Comparison of ENCODE assay signal across 30 cellular contexts in genomic region chr2:17483496-17483895, GRCh38. TPM values are rescaled to one million over a fixed set of nuclear protein-coding genes. Genes with fewer than 3 reads are reported as not detected.
DNase-seq lines count a peak whose midpoint lies in the region; ATAC-seq, FAIRE-seq and TF ChIP-seq lines count a peak whose summit lies in the region.
"Had no signal": no experiment of that assay in that cellular context is flagged by ENCODE, and none has a peak within 500 bp of the region (broad histone marks: within the 10 kb centered on the region; RNA-seq: fewer than 3 reads in every experiment).

No MANE protein-coding gene starts in this region.

- TF ChIP-seq EP300 in HepG2 (IDR thresholded peaks at IDR 0.05; ENCODE audit: low read depth in 2 of 2, low read length in 2 of 2) (no peak), HepG2 (CRISPR knock-in tag; IDR thresholded peaks at IDR 0.05; ENCODE audit: borderline replicate concordance) (no peak), tibial nerve (IDR thresholded peaks at IDR 0.05) (no peak)

- no peak for DNase-seq in HepG2 (ENCODE audit: low spot score)
- DNase-seq in right lobe of liver = no peak
- DNase-seq in IMR-90 = no peak
- DNase-seq in trophoblast cell = peak; percentile 0 to 65
- DNase-seq in tibial nerve (ENCODE audit: low spot score in 2 of 2) = no peak
- no peak for DNase-seq in SKM-1 treated with dmso at 0.1 percent for 144 hours (lab: John Stamatoyannopoulos, UW; ENCODE audit: unreplicated experiment)
- DNase-seq: ACHN; BE2C; C1 segment of cervical spinal cord; CD4-positive, alpha-beta memory T cell; CD4-positive, CD25-positive, alpha-beta regulatory T cell; CD8-positive, alpha-beta memory T cell; COR-L47; DMS 273 treated with DMSO at 0.1 percent for 48 hours; DMS153; DMS53; DMS79; DND-41; EL; GDM1 had no signal

- no peak overlapping the region for H3K4ac ChIP-seq in IMR-90 (ENCODE audit: low read depth, low read length)
- H3K4ac ChIP-seq in trophoblast cell (ENCODE audit: low read depth, low read length) = no peak overlapping the region

- H3K9me3 ChIP-seq in HepG2 (ENCODE audit: low read length) (no peaks in the 10 kb centered on the region), right lobe of liver (no peaks in the 10 kb centered on the region), IMR-90 (ENCODE audit: control insufficient read depth, insufficient read depth, low read length) (no peaks in the 10 kb centered on the region), trophoblast cell (ENCODE audit: insufficient read depth, low read depth, low read length) (no peaks in the 10 kb centered on the region), tibial nerve (no peaks in the 10 kb centered on the region)
- H3K9me3 ChIP-seq: BE2C, BLaER1 had no signal

- 94% methylated on average over 1 of the region's 1 CpG for WGBS in HepG2 (ENCODE audit: low lambda C conversion rate)
- 62% methylated on average over 1 of the region's 1 CpG for WGBS in right lobe of liver (ENCODE audit: insufficient coverage, low coverage, low lambda C conversion rate, missing lambda C conversion rate)
- WGBS in IMR-90 (ENCODE audit: extremely low coverage in 2 of 2, insufficient read length in 1 of 2), 2 experiments = no CpG with 5 or more reads among the region's 1 CpG
- no CpG with 5 or more reads among the region's 1 CpG for WGBS in trophoblast cell (ENCODE audit: extremely low coverage, insufficient coverage, insufficient read length)
- 65 to 83% methylated on average over 1 of the region's 1 CpG for WGBS in tibial nerve, 2 donors

- no peak overlapping the region for H3K14ac ChIP-seq in IMR-90 (replicated peaks; ENCODE audit: low read depth, low read length)
- no peak overlapping the region for H3K14ac ChIP-seq in trophoblast cell (ENCODE audit: low read length)

- H3K9ac ChIP-seq in HepG2 (ENCODE audit: insufficient read depth, low read depth, low read length) (no peak overlapping the region), IMR-90 (ENCODE audit: low read depth, low read length) (no peak overlapping the region), trophoblast cell (ENCODE audit: low read length) (no peak overlapping the region)
- H3K9ac ChIP-seq: BLaER1 had no signal

- H3K79me1 ChIP-seq in IMR-90 (ENCODE audit: low read depth in 1 of 2, low read length in 2 of 2) (no peaks in the 10 kb centered on the region), trophoblast cell (ENCODE audit: low read length) (no peaks in the 10 kb centered on the region)

- no peak for TF ChIP-seq POLR2A in HepG2 (IDR thresholded peaks at IDR 0.05; ENCODE audit: insufficient read depth in 1 of 2, low read depth in 2 of 2, low read length in 2 of 2)
- no peak for TF ChIP-seq POLR2A in right lobe of liver (IDR thresholded peaks at IDR 0.05)
- no peak for TF ChIP-seq POLR2A in IMR-90 (IDR thresholded peaks at IDR 0.05; ENCODE audit: low read depth, low read length)
- no peak for TF ChIP-seq POLR2A in tibial nerve (IDR thresholded peaks at IDR 0.05)

- intact Hi-C loops in HepG2 (cut with micrococcal nuclease; ENCODE audit: unreplicated experiment) (no loop called here), right lobe of liver (cut with DNase I) (no loop called here), IMR-90 (cut with micrococcal nuclease) (no loop called here)

- dilution Hi-C loops in IMR-90 (cut with HindIII; ENCODE audit: low sequenced_read_pairs, unreplicated experiment) = no loop called here

- H2BK20ac ChIP-seq in IMR-90 (ENCODE audit: low read depth, low read length) = no peak overlapping the region

- no peak overlapping the region for H2BK12ac ChIP-seq in trophoblast cell (ENCODE audit: low read length)

- no peak overlapping the region for H2AK9ac ChIP-seq in IMR-90 (replicated peaks; ENCODE audit: low read depth, low read length, poor library complexity)

- H3K36me3 ChIP-seq in HepG2 (replicated peaks in 1 of 2; ENCODE audit: control insufficient read depth in 1 of 2, insufficient read depth in 2 of 2, low read length in 2 of 2) (no peaks in the 10 kb centered on the region), right lobe of liver (no peaks in the 10 kb centered on the region), IMR-90 (ENCODE audit: control insufficient read depth, insufficient read depth, low read length) (no peaks in the 10 kb centered on the region), trophoblast cell (ENCODE audit: control insufficient read depth in 1 of 2, insufficient read depth in 2 of 2, low read length in 2 of 2) (no peaks in the 10 kb centered on the region), tibial nerve (no peaks in the 10 kb centered on the region)
- H3K36me3 ChIP-seq: BE2C, BLaER1 had no signal

- no peaks in the 10 kb centered on the region for H3K27me3 ChIP-seq in HepG2 (ENCODE audit: control insufficient read depth in 1 of 2, insufficient read depth in 2 of 2, low read length in 2 of 2)
- H3K27me3 ChIP-seq in right lobe of liver = no peaks in the 10 kb centered on the region
- no peaks in the 10 kb centered on the region for H3K27me3 ChIP-seq in IMR-90 (ENCODE audit: control insufficient read depth, insufficient read depth, low read length)
- H3K27me3 ChIP-seq in trophoblast cell (ENCODE audit: insufficient read depth, low read length) = no peaks in the 10 kb centered on the region
- no peaks in the 10 kb centered on the region for H3K27me3 ChIP-seq in tibial nerve
- H3K27me3 ChIP-seq: BE2C, BLaER1 had no signal

- H2BK5ac ChIP-seq in IMR-90 (ENCODE audit: low read depth, low read length, poor library complexity, severe bottlenecking) (no peak overlapping the region), trophoblast cell (ENCODE audit: low read depth, low read length, poor library complexity) (no peak overlapping the region)

- no peak overlapping the region for H3K23ac ChIP-seq in IMR-90 (ENCODE audit: low read depth, low read length)
- H3K23ac ChIP-seq in trophoblast cell (ENCODE audit: low read length) = no peak overlapping the region

- H2BK15ac ChIP-seq in IMR-90 (ENCODE audit: low read depth, low read length) = no peak overlapping the region

- no peak overlapping the region for H2AFZ ChIP-seq in HepG2 (ENCODE audit: low read length)
- H2AFZ ChIP-seq in IMR-90 (replicated peaks; ENCODE audit: low read length, poor library complexity) = no peak overlapping the region
- H2AFZ ChIP-seq in trophoblast cell (ENCODE audit: insufficient read depth, low read length, poor library complexity) = no peak overlapping the region

- no peak for TF ChIP-seq RAD21 in HepG2 (CRISPR knock-in tag; IDR thresholded peaks at IDR 0.05)
- no peak for TF ChIP-seq RAD21 in IMR-90 (IDR thresholded peaks at IDR 0.05; ENCODE audit: low read length)

- H2BK120ac ChIP-seq in IMR-90 (ENCODE audit: low read depth, low read length) (no peak overlapping the region), trophoblast cell (ENCODE audit: insufficient read depth, low read length, poor library complexity) (no peak overlapping the region)

- POLR2A ChIA-PET in HepG2 (lab: Yijun Ruan, JAX) = interaction anchor here (0.8 kb wide), 1 partner anchor 57 kb away, joined by 4 read pairs; the partner anchor contains the start of gene VSNL1
- POLR2A ChIA-PET in IMR-90 (lab: Charles Lee; ENCODE audit: unreplicated experiment) = no interaction called here

- H2AK5ac ChIP-seq in IMR-90 (ENCODE audit: low read depth, low read length) = no peak overlapping the region
- H2AK5ac ChIP-seq in trophoblast cell (ENCODE audit: low read length) = no peak overlapping the region

- TF ChIP-seq CTCF in HepG2 (CRISPR knock-in tag; IDR thresholded peaks at IDR 0.05) = no peak
- no peak for TF ChIP-seq CTCF in right lobe of liver (IDR thresholded peaks at IDR 0.05)
- TF ChIP-seq CTCF in IMR-90 (conservative IDR thresholded peaks at IDR 0.05; ENCODE audit: low read depth, low read length) = no peak
- TF ChIP-seq CTCF in tibial nerve (IDR thresholded peaks at IDR 0.05) = no peak

- no peak for FAIRE-seq in HepG2 (lab: Jason Lieb, UNC)
- FAIRE-seq: GM12878, GM12892, GM18507 had no signal

- no peaks in the 10 kb centered on the region for H4K20me1 ChIP-seq in HepG2 (ENCODE audit: insufficient read depth, low read length)
- H4K20me1 ChIP-seq in IMR-90 (ENCODE audit: insufficient read depth, low read length) = no peaks in the 10 kb centered on the region
- H4K20me1 ChIP-seq: BLaER1 had no signal

- no peak overlapping the region for H4K5ac ChIP-seq in IMR-90 (ENCODE audit: low read depth, low read length)

- H4K8ac ChIP-seq in IMR-90 (ENCODE audit: low read depth in 2 of 2, low read length in 2 of 2) = no peak overlapping the region
- no peak overlapping the region for H4K8ac ChIP-seq in trophoblast cell (ENCODE audit: low read depth, low read length)

- in situ Hi-C loops in HepG2 (cut with HindIII; ENCODE audit: extremely low pct_ligation_motif_present, low pct_unique_long_range_greater_than_20kb) = loop anchor here (5.0 kb wide), 1 partner anchor 34 kb away; the partner anchor contains the start of gene RAD51AP2
- in situ Hi-C loops in IMR-90 (cut with MboI; ENCODE audit: low sequenced_read_pairs) = no loop called here

- H3K4me2 ChIP-seq in HepG2 (ENCODE audit: low read depth, low read length) (no peak overlapping the region), IMR-90 (ENCODE audit: low read depth, low read length) (no peak overlapping the region), trophoblast cell (ENCODE audit: low read length) (no peak overlapping the region)
- H3K4me2 ChIP-seq: BLaER1 had no signal

- no peak overlapping the region for H4K12ac ChIP-seq in trophoblast cell (ENCODE audit: low read depth, low read length)

- CTCF ChIA-PET in HepG2 (lab: Yijun Ruan, JAX; ENCODE audit: low intra/inter-chr PET ratio, low total read pairs) (no interaction called here), IMR-90 (lab: Yijun Ruan, JAX) (no interaction called here)

- H3K18ac ChIP-seq in IMR-90 (ENCODE audit: low read depth, low read length) (no peak overlapping the region), trophoblast cell (ENCODE audit: low read length) (no peak overlapping the region)

- H3K4me3 ChIP-seq in HepG2 (replicated peaks in 1 of 3; ENCODE audit: insufficient read depth in 1 of 3, low read depth in 2 of 3, low read length in 3 of 3) (no peak overlapping the region), right lobe of liver (no peak overlapping the region), IMR-90 (ENCODE audit: insufficient read depth, low read depth, low read length) (no peak overlapping the region), trophoblast cell (ENCODE audit: low read depth, low read length) (no peak overlapping the region), tibial nerve (no peak overlapping the region)
- H3K4me3 ChIP-seq: BLaER1, GM12878 had no signal

- H3K4me1 ChIP-seq in HepG2 (ENCODE audit: insufficient read depth, low read length) = peaks cover 51% of the 10 kb centered on the region
- H3K4me1 ChIP-seq in right lobe of liver = peaks cover 0 to 12% (median 1%) of the 10 kb centered on the region in 4 donors
- no peaks in the 10 kb centered on the region for H3K4me1 ChIP-seq in IMR-90 (ENCODE audit: control insufficient read depth, insufficient read depth, low read length)
- H3K4me1 ChIP-seq in trophoblast cell (ENCODE audit: control insufficient read depth in 1 of 2, insufficient read depth in 2 of 2, low read length in 2 of 2) = no peaks in the 10 kb centered on the region
- H3K4me1 ChIP-seq in tibial nerve = no peaks in the 10 kb centered on the region
- H3K4me1 ChIP-seq: BE2C, BLaER1 had no signal

- no peak overlapping the region for H3K27ac ChIP-seq in HepG2 (ENCODE audit: extremely low read length, insufficient read depth, low read length)
- no peak overlapping the region for H3K27ac ChIP-seq in right lobe of liver
- H3K27ac ChIP-seq in IMR-90 (ENCODE audit: insufficient read depth, low read length) = no peak overlapping the region
- H3K27ac ChIP-seq in trophoblast cell (ENCODE audit: low read depth, low read length) = no peak overlapping the region
- no peak overlapping the region for H3K27ac ChIP-seq in tibial nerve
- H3K27ac ChIP-seq: 22Rv1, BLaER1 had no signal

- H3K9me1 ChIP-seq in IMR-90 (ENCODE audit: insufficient read depth, low read length) = no peaks in the 10 kb centered on the region

- H3K79me2 ChIP-seq in HepG2 (ENCODE audit: insufficient read depth, low read length) (no peaks in the 10 kb centered on the region), trophoblast cell (ENCODE audit: control insufficient read depth, insufficient read depth, low read length, poor library complexity) (no peaks in the 10 kb centered on the region)

- H4K91ac ChIP-seq in IMR-90 (ENCODE audit: insufficient read depth, low read depth, low read length) (no peak overlapping the region), trophoblast cell (ENCODE audit: low read depth, low read length) (no peak overlapping the region)

- ATAC-seq in HepG2 (no peak), right lobe of liver (no peak), IMR-90 (ENCODE audit: low read depth) (no peak)
- ATAC-seq: GM12878 had no signal

- no TSS peak for BruUV-seq in HepG2 (replicated peaks; lab: Mats Ljungman, UMichigan)
- no TSS peak for BruUV-seq in IMR-90 (replicated peaks; lab: Mats Ljungman, UMichigan)

- H3K56ac ChIP-seq in IMR-90 (ENCODE audit: extremely low read depth, insufficient read depth, low read length) = no peak overlapping the region

RNA-seq across cellular contexts. Expression of gene RAD51AP2, which starts 34.7 kb away (rescaled TPM):
- total RNA-seq in HepG2 (2016; rRNA removed; fragmentation: Illumina TruSeq; extraction: Trizol) (0.07 and 0.11 TPM in 2 replicates), right lobe of liver (under 1 TPM in 3 of 6 experiments, not detected in 3; 0.12 to 0.31 (median 0.22) TPM), IMR-90 (2012; rRNA removed) (not detected in 2 replicates), tibial nerve (not detected)
- not detected in 2 replicates for total RNA-seq in HepG2 (2016; cell fraction: cytosol; rRNA removed; fragmentation: Illumina TruSeq; extraction: Trizol; ENCODE audit: low read depth)
- 0.06 and 0.07 TPM in 2 replicates for total RNA-seq in HepG2 (2016; cell fraction: insoluble cytoplasmic fraction; rRNA removed; fragmentation: Illumina TruSeq; extraction: Trizol)
- total RNA-seq in HepG2 (2016; cell fraction: membrane; rRNA removed; fragmentation: Illumina TruSeq; extraction: Trizol) = 0.06 and 0.07 TPM in 2 replicates
- 0.25 and 0.34 TPM in 2 replicates for total RNA-seq in HepG2 (2016; cell fraction: nucleus; rRNA removed; fragmentation: Illumina TruSeq; extraction: Trizol)
- polyA plus RNA-seq in HepG2 (2011; rRNA removed) (0.05 and 0.12 TPM in 2 replicates), IMR-90 (2012; rRNA removed) (not detected in 2 replicates)
- polyA plus RNA-seq in HepG2 (2011; cell fraction: cytosol; rRNA removed) = 0.03 TPM in 1 of 2 replicates, not detected in the other
- 0.23 and 0.24 TPM in 2 replicates for polyA plus RNA-seq in HepG2 (2011; cell fraction: nucleus; rRNA removed)
- 0.15 and 0.21 TPM in 2 replicates for polyA plus RNA-seq in HepG2 (2012)
- polyA plus RNA-seq in HepG2 (2016; cell fraction: cytosol; fragmentation: Illumina TruSeq; extraction: Trizol; ENCODE audit: low read depth) = not detected in 2 replicates
- 0.12 TPM in 1 of 2 replicates, not detected in the other for polyA plus RNA-seq in HepG2 (2016; cell fraction: insoluble cytoplasmic fraction; fragmentation: Illumina TruSeq; extraction: Trizol; ENCODE audit: low read depth)
- polyA plus RNA-seq in HepG2 (2016; cell fraction: membrane; fragmentation: Illumina TruSeq; extraction: Trizol; ENCODE audit: low read depth) = 0.03 TPM in 1 of 2 replicates, not detected in the other
- polyA plus RNA-seq in HepG2 (2016; cell fraction: nucleus; fragmentation: Illumina TruSeq; extraction: Trizol; ENCODE audit: insufficient read depth, low read depth) = 0.59 and 0.79 TPM in 2 replicates
- polyA minus RNA-seq in HepG2 (2011; rRNA and poly(A)+ RNA removed; ENCODE audit: low replicate concordance) = not detected in 2 replicates
- not detected in 2 replicates for polyA minus RNA-seq in HepG2 (2011; cell fraction: cytosol; rRNA and poly(A)+ RNA removed)
- 0.77 and 1.1 TPM in 2 replicates for polyA minus RNA-seq in HepG2 (2011; cell fraction: nucleus; rRNA and poly(A)+ RNA removed)
- polyA plus RNA-seq in IMR-90 (2012; cell fraction: cytosol; rRNA removed) = not detected in 2 replicates
- polyA plus RNA-seq in IMR-90 (2012; cell fraction: nucleus; rRNA removed; ENCODE audit: low replicate concordance) = not detected in 2 replicates
- 0.03 and 0.05 TPM in 2 replicates for polyA plus RNA-seq in trophoblast cell (2013)
- total RNA-seq: CD4-positive, alpha-beta memory T cell; CD4-positive, CD25-positive, alpha-beta regulatory T cell; CD8-positive, alpha-beta memory T cell; Daoy; G401 had no signal
- polyA plus RNA-seq: AG04450; CD14-positive monocyte; CD4-positive, alpha-beta memory T cell; CD4-positive, CD25-positive, alpha-beta regulatory T cell; CD8-positive, alpha-beta memory T cell had no signal

RNA-seq across cellular contexts. Expression of gene VSNL1, which starts 57.0 kb away (rescaled TPM):
- total RNA-seq in HepG2 (2016; rRNA removed; fragmentation: Illumina TruSeq; extraction: Trizol) (63.2 and 103 TPM in 2 replicates), right lobe of liver (10 to 100 TPM in 1 of 6 experiments, 1 to 10 TPM in 5; 2.1 to 12.1 (median 4.3) TPM), IMR-90 (2012; rRNA removed) (0.28 and 0.36 TPM in 2 replicates), tibial nerve (1 to 10 TPM in 1 of 4 donors, under 1 TPM in 1, not detected in 2; 0.63 to 1.2 TPM)
- total RNA-seq in HepG2 (2016; cell fraction: cytosol; rRNA removed; fragmentation: Illumina TruSeq; extraction: Trizol; ENCODE audit: low read depth) = 11.8 and 12.1 TPM in 2 replicates
- 61.2 and 118 TPM in 2 replicates for total RNA-seq in HepG2 (2016; cell fraction: insoluble cytoplasmic fraction; rRNA removed; fragmentation: Illumina TruSeq; extraction: Trizol)
- 28.5 and 29.9 TPM in 2 replicates for total RNA-seq in HepG2 (2016; cell fraction: membrane; rRNA removed; fragmentation: Illumina TruSeq; extraction: Trizol)
- total RNA-seq in HepG2 (2016; cell fraction: nucleus; rRNA removed; fragmentation: Illumina TruSeq; extraction: Trizol) = 32.8 and 35.9 TPM in 2 replicates
- polyA plus RNA-seq in HepG2 (2011; rRNA removed) (62.8 and 95.9 TPM in 2 replicates), IMR-90 (2012; rRNA removed) (0.24 and 0.32 TPM in 2 replicates)
- 80.4 and 85.1 TPM in 2 replicates for polyA plus RNA-seq in HepG2 (2011; cell fraction: cytosol; rRNA removed)
- polyA plus RNA-seq in HepG2 (2011; cell fraction: nucleus; rRNA removed) = 12.7 TPM in 2 replicates
- 72.6 and 115 TPM in 2 replicates for polyA plus RNA-seq in HepG2 (2012)
- polyA plus RNA-seq in HepG2 (2016; cell fraction: cytosol; fragmentation: Illumina TruSeq; extraction: Trizol; ENCODE audit: low read depth) = 11.7 and 11.9 TPM in 2 replicates
- 147 and 163 TPM in 2 replicates for polyA plus RNA-seq in HepG2 (2016; cell fraction: insoluble cytoplasmic fraction; fragmentation: Illumina TruSeq; extraction: Trizol; ENCODE audit: low read depth)
- polyA plus RNA-seq in HepG2 (2016; cell fraction: membrane; fragmentation: Illumina TruSeq; extraction: Trizol; ENCODE audit: low read depth) = 29.7 TPM in 2 replicates
- polyA plus RNA-seq in HepG2 (2016; cell fraction: nucleus; fragmentation: Illumina TruSeq; extraction: Trizol; ENCODE audit: insufficient read depth, low read depth) = 39.4 and 45.5 TPM in 2 replicates
- 83.5 TPM in 1 of 2 replicates, not detected in the other for polyA minus RNA-seq in HepG2 (2011; rRNA and poly(A)+ RNA removed; ENCODE audit: low replicate concordance)
- 44.0 and 47.1 TPM in 2 replicates for polyA minus RNA-seq in HepG2 (2011; cell fraction: cytosol; rRNA and poly(A)+ RNA removed)
- 39.8 and 52.0 TPM in 2 replicates for polyA minus RNA-seq in HepG2 (2011; cell fraction: nucleus; rRNA and poly(A)+ RNA removed)
- 0.05 and 0.16 TPM in 2 replicates for polyA plus RNA-seq in IMR-90 (2012; cell fraction: cytosol; rRNA removed)
- 0.08 TPM in 1 of 2 replicates, not detected in the other for polyA plus RNA-seq in IMR-90 (2012; cell fraction: nucleus; rRNA removed; ENCODE audit: low replicate concordance)
- 0.25 TPM in 2 replicates for polyA plus RNA-seq in trophoblast cell (2013)
- total RNA-seq: A172; CD4-positive, alpha-beta memory T cell; CD4-positive, CD25-positive, alpha-beta regulatory T cell; CD8-positive, alpha-beta memory T cell; G401 had no signal
- polyA plus RNA-seq: CD14-positive monocyte; CD4-positive, alpha-beta memory T cell; CD4-positive, CD25-positive, alpha-beta regulatory T cell; CD8-positive, alpha-beta memory T cell had no signal

Comparison
In these comparisons a context has a peak if more than half of its experiments do, and no peak if none do; other contexts are left out.
1. DNase-seq: peak in trophoblast cell (2 of 2); none in HepG2 (single experiment), right lobe of liver (0 of 3), IMR-90 (single experiment), tibial nerve (0 of 2) and SKM-1 treated with dmso at 0.1 percent for 144 hours (single experiment).